23 cellular contexts compared by ENCODE assay signal in genomic region chr16:12210258-12210880, GRCh38.
A peak's percentile ranks its signal among the peaks of the same experiment; 100 is the strongest.
DNase-seq lines count a peak whose midpoint lies in the region; ATAC-seq, FAIRE-seq and TF ChIP-seq lines count a peak whose summit lies in the region.
"Had no signal": no experiment of that assay in that cellular context is flagged by ENCODE, and none has a peak within 500 bp of the region (broad histone marks: within the 10 kb centered on the region; RNA-seq: fewer than 3 reads in every experiment).

No MANE protein-coding gene starts in this region.

- H3K27ac Mint-ChIP-seq in activated T-helper 17 cell treated with anti-CD3 and anti-CD28 coated beads, Interleukin-2, amount 50 U/mL, for 72 hours: no peak overlapping the region
- H3K27ac Mint-ChIP-seq: B cell; T-cell; T-helper 2 cell treated with Interferon-gamma antibody and Interleukin-4, amounts not matched to agents 5 μg/mL and 100 μg/mL, for 36 hours had no signal

- TF ChIP-seq POLR2A in HepG2 (IDR thresholded peaks at IDR 0.05; ENCODE audit: insufficient read depth in 1 of 2, low read depth in 2 of 2, low read length in 2 of 2): no peak

- peaks cover 9% of the 10 kb centered on the region for H3K36me3 Mint-ChIP-seq in activated T-helper 17 cell treated with anti-CD3 and anti-CD28 coated beads, Interleukin-2, amount 50 U/mL, for 72 hours (ENCODE audit: low read depth)

- in situ Hi-C loops in HepG2 (cut with HindIII; ENCODE audit: extremely low pct_ligation_motif_present, low pct_unique_long_range_greater_than_20kb): loop anchor here (5.0 kb wide), 1 partner anchor 113 kb away; no protein-coding TSS in a partner anchor

- no peak for TF ChIP-seq EP300 in HepG2 (IDR thresholded peaks at IDR 0.05; ENCODE audit: low read depth in 2 of 2, low read length in 2 of 2)
- TF ChIP-seq EP300 in HepG2 (CRISPR knock-in tag; IDR thresholded peaks at IDR 0.05; ENCODE audit: borderline replicate concordance): no peak

- no peaks in the 10 kb centered on the region for H3K9me3 Mint-ChIP-seq in activated T-helper 17 cell treated with anti-CD3 and anti-CD28 coated beads, Interleukin-2, amount 50 U/mL, for 72 hours
- H3K9me3 Mint-ChIP-seq: T-cell; T-helper 2 cell treated with Interferon-gamma antibody and Interleukin-4, amounts not matched to agents 5 μg/mL and 100 μg/mL, for 36 hours had no signal

- no peak for FAIRE-seq in HepG2 (lab: Jason Lieb, UNC)
- FAIRE-seq: A204.1, D721Med, GM19239, H54 had no signal

- intact Hi-C loops in HepG2 (cut with micrococcal nuclease; ENCODE audit: unreplicated experiment): no loop called here

- POLR2A ChIA-PET in HepG2 (lab: Yijun Ruan, JAX): interaction anchor here (1.1 to 5.7 kb wide), 10 partner anchors 11 to 403 kb away, joined by 3 to 127 read pairs (median 11); no protein-coding TSS in a partner anchor

- no peaks in the 10 kb centered on the region for H3K9me3 ChIP-seq in HepG2 (ENCODE audit: low read length)
- H3K9me3 ChIP-seq: Peyer's patch, SJCRH30 had no signal

- H2AFZ ChIP-seq in HepG2 (ENCODE audit: low read length): peak overlapping the region; percentile 24

- no peaks in the 10 kb centered on the region for H3K79me2 ChIP-seq in HepG2 (ENCODE audit: insufficient read depth, low read length)

- peak in 2 of 3 experiments; percentile 15 to 38 for DNase-seq in NCI-H1417 (lab: John Stamatoyannopoulos, UW)
- no peak for DNase-seq in NCI-H1417 treated with DMSO at 0.1 percent for 48 hours (lab: John Stamatoyannopoulos, UW)
- DNase-seq in NCI-H2107 (lab: John Stamatoyannopoulos, UW): peak; percentile 18
- DNase-seq in NCI-H345 treated with DMSO at 0.1 percent for 48 hours (lab: John Stamatoyannopoulos, UW; ENCODE audit: unreplicated experiment): peak; percentile 45
- DNase-seq in HepG2 (ENCODE audit: low spot score): no peak
- DNase-seq in cerebellum (ENCODE audit: low spot score): no peak
- no peak for DNase-seq in NCI-H526 (lab: John Stamatoyannopoulos, UW)
- DNase-seq: GDM1, Kasumi-1, NCI-H1436 treated with DMSO at 0.1 percent for 48 hours, NCI-H1930, NCI-H226, NCI-H69, Peyer's patch, SJCRH30, T-cell had no signal

- H4K20me1 ChIP-seq in HepG2 (ENCODE audit: insufficient read depth, low read length): no peaks in the 10 kb centered on the region

- H3K27me3 ChIP-seq in HepG2 (ENCODE audit: control insufficient read depth in 1 of 2, insufficient read depth in 2 of 2, low read length in 2 of 2): no peaks in the 10 kb centered on the region; a peak in 1 of 5 replicates
- H3K27me3 ChIP-seq: Peyer's patch, SJCRH30 had no signal

- H3K4me3 Mint-ChIP-seq in activated T-helper 17 cell treated with anti-CD3 and anti-CD28 coated beads, Interleukin-2, amount 50 U/mL, for 72 hours: no peak overlapping the region
- H3K4me3 Mint-ChIP-seq: B cell; T-cell; T-helper 2 cell treated with Interferon-gamma antibody and Interleukin-4, amounts not matched to agents 5 μg/mL and 100 μg/mL, for 36 hours had no signal

- H3K4me1 ChIP-seq in HepG2 (ENCODE audit: insufficient read depth, low read length): peaks cover 77% of the 10 kb centered on the region
- H3K4me1 ChIP-seq: SJCRH30 had no signal

- 77% methylated on average over 9 of the region's 9 CpGs for WGBS in HepG2 (ENCODE audit: low lambda C conversion rate)

- no peak for ATAC-seq in HepG2
- ATAC-seq in activated T-helper 17 cell treated with anti-CD3 and anti-CD28 coated beads, Interleukin-2, amount 50 U/mL, for 72 hours (replicated peaks): no peak
- ATAC-seq: T-cell had no signal

- H3K4me1 Mint-ChIP-seq in activated T-helper 17 cell treated with anti-CD3 and anti-CD28 coated beads, Interleukin-2, amount 50 U/mL, for 72 hours: peaks cover 4% of the 10 kb centered on the region

- TF ChIP-seq RAD21 in HepG2 (CRISPR knock-in tag; IDR thresholded peaks at IDR 0.05): no peak

- no peak for TF ChIP-seq CTCF in HepG2 (CRISPR knock-in tag; IDR thresholded peaks at IDR 0.05)

- peak overlapping the region; percentile 87; the same call in 1 of the 2 replicates for H3K9ac ChIP-seq in HepG2 (ENCODE audit: insufficient read depth, low read depth, low read length)

- CTCF ChIA-PET in HepG2 (lab: Yijun Ruan, JAX; ENCODE audit: low intra/inter-chr PET ratio, low total read pairs): no interaction called here

- peak overlapping the region in 2 of 3 experiments; percentile 47 to 67; a peak in 1 of 6 replicates for H3K4me3 ChIP-seq in HepG2 (replicated peaks in 1 of 3; ENCODE audit: insufficient read depth in 1 of 3, low read depth in 2 of 3, low read length in 3 of 3)
- H3K4me3 ChIP-seq: Peyer's patch, SJCRH30 had no signal

- no peaks in the 10 kb centered on the region for H3K27me3 Mint-ChIP-seq in activated T-helper 17 cell treated with anti-CD3 and anti-CD28 coated beads, Interleukin-2, amount 50 U/mL, for 72 hours
- H3K27me3 Mint-ChIP-seq: B cell, T-cell had no signal

- H3K4me2 ChIP-seq in HepG2 (ENCODE audit: low read depth, low read length): peak overlapping the region; percentile 91

- peak overlapping the region; percentile 98 for H3K27ac ChIP-seq in HepG2 (ENCODE audit: extremely low read length, insufficient read depth, low read length)
- H3K27ac ChIP-seq: SJCRH30 had no signal

- no TSS peak for BruUV-seq in HepG2 (replicated peaks; lab: Mats Ljungman, UMichigan)

- no peaks in the 10 kb centered on the region for H3K36me3 ChIP-seq in HepG2 (replicated peaks in 1 of 2; ENCODE audit: control insufficient read depth in 1 of 2, insufficient read depth in 2 of 2, low read length in 2 of 2)
- H3K36me3 ChIP-seq: Peyer's patch, SJCRH30 had no signal

TF ChIP-seq in HepG2, 621 proteins besides CTCF, POLR2A, EP300 and RAD21 (continues in another document):
- no peak for TF ChIP-seq ZSCAN20 (CRISPR knock-in tag; IDR thresholded peaks at IDR 0.05; ENCODE audit: borderline replicate concordance)
- no peak for TF ChIP-seq FOXK1 (CRISPR knock-in tag; IDR thresholded peaks at IDR 0.05; ENCODE audit: borderline replicate concordance, low read depth)
- TF ChIP-seq NFKB2 (CRISPR knock-in tag; IDR thresholded peaks at IDR 0.05; ENCODE audit: borderline replicate concordance): no peak
- TF ChIP-seq PRMT3 (CRISPR knock-in tag; IDR thresholded peaks at IDR 0.05; ENCODE audit: borderline replicate concordance, low read depth): no peak
- TF ChIP-seq, protein P1, sequence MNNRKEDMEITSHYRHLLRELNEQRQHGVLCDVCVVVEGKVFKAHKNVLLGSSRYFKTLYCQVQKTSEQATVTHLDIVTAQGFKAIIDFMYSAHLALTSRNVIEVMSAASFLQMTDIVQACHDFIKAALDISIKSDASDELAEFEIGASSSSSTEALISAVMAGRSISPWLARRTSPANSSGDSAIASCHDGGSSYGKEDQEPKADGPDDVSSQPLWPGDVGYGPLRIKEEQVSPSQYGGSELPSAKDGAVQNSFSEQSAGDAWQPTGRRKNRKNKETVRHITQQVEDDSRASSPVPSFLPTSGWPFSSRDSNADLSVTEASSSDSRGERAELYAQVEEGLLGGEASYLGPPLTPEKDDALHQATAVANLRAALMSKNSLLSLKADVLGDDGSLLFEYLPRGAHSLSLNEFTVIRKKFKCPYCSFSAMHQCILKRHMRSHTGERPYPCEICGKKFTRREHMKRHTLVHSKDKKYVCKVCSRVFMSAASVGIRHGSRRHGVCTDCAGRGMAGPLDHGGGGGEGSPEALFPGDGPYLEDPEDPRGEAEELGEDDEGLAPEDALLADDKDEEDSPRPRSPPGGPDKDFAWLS (CRISPR knock-in tag; IDR thresholded peaks at IDR 0.05; ENCODE audit: borderline replicate concordance): no peak
- TF ChIP-seq SYNCRIP (IDR thresholded peaks at IDR 0.05; ENCODE audit: insufficient read depth, low read depth, low read length): no peak
- TF ChIP-seq ZNF792 (CRISPR knock-in tag; IDR thresholded peaks at IDR 0.05): no peak
- peak; percentile 44 for TF ChIP-seq ZMYM3 (CRISPR knock-in tag; IDR thresholded peaks at IDR 0.05)
- TF ChIP-seq FOXP4 (CRISPR knock-in tag; IDR thresholded peaks at IDR 0.05): no peak; the same call in 1 of the 2 replicates
- TF ChIP-seq ARID3A (IDR thresholded peaks at IDR 0.05; ENCODE audit: low read depth, low read length): no peak

Comparison
In these comparisons a context has a peak if more than half of its experiments do, and no peak if none do; other contexts are left out.
1. DNase-seq: peak in NCI-H1417 (2 of 3), NCI-H2107 (single experiment) and NCI-H345 treated with DMSO at 0.1 percent for 48 hours (single experiment); none in NCI-H1417 treated with DMSO at 0.1 percent for 48 hours (single experiment), HepG2 (single experiment), cerebellum (single experiment) and NCI-H526 (0 of 2).